1 cellular context compared by ENCODE assay signal in the genomic region with DNA sequence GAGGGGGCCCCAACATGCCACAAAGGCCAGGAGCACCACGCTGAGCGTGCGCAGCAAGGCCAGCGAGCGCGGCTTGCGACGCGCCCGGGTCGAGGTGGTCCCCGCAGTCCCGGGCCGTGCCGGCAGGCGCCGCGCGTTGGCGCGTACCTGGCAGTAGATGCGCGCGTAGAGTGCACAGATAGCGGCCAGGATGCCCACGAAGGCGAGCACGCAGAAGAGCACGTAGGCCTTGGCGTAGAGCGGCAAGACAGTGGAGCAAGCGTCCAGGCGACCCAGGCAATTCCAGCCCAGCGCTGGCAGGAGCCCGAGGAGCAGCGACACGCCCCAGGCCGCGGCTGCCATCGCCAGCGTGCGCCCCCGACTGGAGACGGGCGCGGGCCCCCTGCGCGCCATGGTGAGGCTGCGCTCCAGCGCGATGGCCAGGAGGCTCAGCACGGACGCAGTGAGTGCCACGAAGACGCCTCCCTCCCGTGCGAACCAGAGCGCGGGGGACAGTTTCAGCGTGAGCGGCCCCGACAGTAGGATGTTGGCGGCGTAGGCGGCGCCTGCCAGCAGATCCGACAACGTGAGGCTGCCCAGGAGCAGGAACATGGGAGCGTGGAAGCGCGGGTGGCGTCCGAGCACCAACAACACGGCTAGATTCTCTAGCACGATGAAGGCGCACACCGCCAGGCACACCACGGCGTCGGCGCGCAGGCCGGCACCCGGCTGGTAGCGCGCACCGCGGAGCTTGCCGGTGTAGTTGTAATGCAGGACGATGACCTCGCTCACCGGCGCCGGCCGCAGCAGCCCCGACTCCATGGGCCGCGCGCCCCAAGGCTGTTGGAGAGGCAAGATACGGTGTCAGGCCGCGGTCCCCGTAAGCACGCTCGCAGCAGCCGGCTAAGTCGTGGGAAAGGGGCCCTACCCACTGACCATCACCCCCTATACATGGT.
TF ChIP-seq lines count a peak whose summit lies in the region.

No MANE protein-coding gene starts in this region.

TF ChIP-seq in neural cell, 6 proteins besides CTCF, POLR2A, EP300 and RAD21:
- no peak for TF ChIP-seq SMC3 (conservative IDR thresholded peaks at IDR 0.05; ENCODE audit: poor library complexity)
- TF ChIP-seq MXI1 (conservative IDR thresholded peaks at IDR 0.05; ENCODE audit: poor library complexity, severe bottlenecking), result no peak
- no peak for TF ChIP-seq POLR2AphosphoS5 (IDR thresholded peaks at IDR 0.05)
- TF ChIP-seq, protein P1, sequence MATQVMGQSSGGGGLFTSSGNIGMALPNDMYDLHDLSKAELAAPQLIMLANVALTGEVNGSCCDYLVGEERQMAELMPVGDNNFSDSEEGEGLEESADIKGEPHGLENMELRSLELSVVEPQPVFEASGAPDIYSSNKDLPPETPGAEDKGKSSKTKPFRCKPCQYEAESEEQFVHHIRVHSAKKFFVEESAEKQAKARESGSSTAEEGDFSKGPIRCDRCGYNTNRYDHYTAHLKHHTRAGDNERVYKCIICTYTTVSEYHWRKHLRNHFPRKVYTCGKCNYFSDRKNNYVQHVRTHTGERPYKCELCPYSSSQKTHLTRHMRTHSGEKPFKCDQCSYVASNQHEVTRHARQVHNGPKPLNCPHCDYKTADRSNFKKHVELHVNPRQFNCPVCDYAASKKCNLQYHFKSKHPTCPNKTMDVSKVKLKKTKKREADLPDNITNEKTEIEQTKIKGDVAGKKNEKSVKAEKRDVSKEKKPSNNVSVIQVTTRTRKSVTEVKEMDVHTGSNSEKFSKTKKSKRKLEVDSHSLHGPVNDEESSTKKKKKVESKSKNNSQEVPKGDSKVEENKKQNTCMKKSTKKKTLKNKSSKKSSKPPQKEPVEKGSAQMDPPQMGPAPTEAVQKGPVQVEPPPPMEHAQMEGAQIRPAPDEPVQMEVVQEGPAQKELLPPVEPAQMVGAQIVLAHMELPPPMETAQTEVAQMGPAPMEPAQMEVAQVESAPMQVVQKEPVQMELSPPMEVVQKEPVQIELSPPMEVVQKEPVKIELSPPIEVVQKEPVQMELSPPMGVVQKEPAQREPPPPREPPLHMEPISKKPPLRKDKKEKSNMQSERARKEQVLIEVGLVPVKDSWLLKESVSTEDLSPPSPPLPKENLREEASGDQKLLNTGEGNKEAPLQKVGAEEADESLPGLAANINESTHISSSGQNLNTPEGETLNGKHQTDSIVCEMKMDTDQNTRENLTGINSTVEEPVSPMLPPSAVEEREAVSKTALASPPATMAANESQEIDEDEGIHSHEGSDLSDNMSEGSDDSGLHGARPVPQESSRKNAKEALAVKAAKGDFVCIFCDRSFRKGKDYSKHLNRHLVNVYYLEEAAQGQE (IDR thresholded peaks at IDR 0.05; ENCODE audit: borderline replicate concordance), result no peak
- peak; percentile 38 for TF ChIP-seq EZH2 (IDR thresholded peaks at IDR 0.05; ENCODE audit: borderline replicate concordance, insufficient read depth, low read length, poor library complexity, severe bottlenecking)
